8 cellular contexts compared by ENCODE assay signal in genomic region chr3:124772081-124772831, GRCh38. TPM values are rescaled to one million over a fixed set of nuclear protein-coding genes. Genes with fewer than 3 reads are reported as not detected.
DNase-seq lines count a peak whose midpoint lies in the region; ATAC-seq and TF ChIP-seq lines count a peak whose summit lies in the region.

No MANE protein-coding gene starts in this region.

- no peak overlapping the region for H3K9ac ChIP-seq in colonic mucosa (ENCODE audit: low read depth in 2 of 2, low read length in 2 of 2)

- DNase-seq in Right ventricle myocardium inferior (ENCODE audit: missing footprints) = no peak
- DNase-seq in cardiac septum (ENCODE audit: low spot score) = no peak
- DNase-seq in colonic mucosa = peak; percentile 33
- DNase-seq in lung microvascular endothelial cell (ENCODE audit: low read depth in 2 of 2) = peak; percentile 95 to 97
- DNase-seq in aorta = peak in 1 of 2 donors; percentile 58
- no peak for DNase-seq in activated CD4-positive, CD25-positive, alpha-beta regulatory T cell treated with anti-CD3 and anti-CD28 coated beads, Interleukin-2, amount 50 U/mL, for 72 hours
- no peak for DNase-seq in cortex of kidney (lab: John Stamatoyannopoulos, UW)

- H3K9me3 ChIP-seq in colonic mucosa (no peaks in the 10 kb centered on the region), aorta (ENCODE audit: control insufficient read depth, low read length) (no peaks in the 10 kb centered on the region)

- ATAC-seq in Right ventricle myocardium inferior (peak; percentile 44), aorta (ENCODE audit: low FRiP score) (peak; percentile 51), GM19023 (IDR thresholded peaks at IDR 0.05; ENCODE audit: unreplicated experiment) (no peak)

- TF ChIP-seq CTCF in colonic mucosa (IDR thresholded peaks at IDR 0.05) = no peak

- H3K4me1 ChIP-seq in colonic mucosa (no peaks in the 10 kb centered on the region), aorta (ENCODE audit: control insufficient read depth in 1 of 2, insufficient read depth in 2 of 2, low read length in 2 of 2) (peaks cover 0 to 2% of the 10 kb centered on the region in 2 donors)

- intact Hi-C loops in Right ventricle myocardium inferior (cut with DNase I) = loop anchor here (2.0 to 5.0 kb wide), 2 partner anchors 40 to 115 kb away; partner anchors contain the start of gene ITGB5
- intact Hi-C loops in cardiac septum (cut with DNase I) = loop anchor here (5.0 kb wide), 2 partner anchors 40 to 115 kb away; partner anchors contain the start of gene ITGB5
- intact Hi-C loops in colonic mucosa (cut with DNase I) = no loop called here
- intact Hi-C loops in aorta (cut with DNase I) = loop anchor here in 1 of 2 donors (5.0 kb wide), 1 partner anchor 70 kb away; no protein-coding TSS in a partner anchor

- 22% methylated on average over 17 of the region's 17 CpGs for WGBS in aorta, 2 donors

- no peak overlapping the region for H3K27ac ChIP-seq in colonic mucosa
- peak overlapping the region in 1 of 2 donors; percentile 14 for H3K27ac ChIP-seq in aorta (ENCODE audit: low read depth in 1 of 2, low read length in 2 of 2)

- H3K4me3 ChIP-seq in colonic mucosa (no peak overlapping the region), aorta (ENCODE audit: low read length in 2 of 2) (no peak overlapping the region)

- no peaks in the 10 kb centered on the region for H3K27me3 ChIP-seq in colonic mucosa
- no peaks in the 10 kb centered on the region for H3K27me3 ChIP-seq in aorta (ENCODE audit: control insufficient read depth in 1 of 2, insufficient read depth in 2 of 2, low read length in 1 of 2)

- H3K36me3 ChIP-seq in colonic mucosa = peaks cover 4% of the 10 kb centered on the region
- H3K36me3 ChIP-seq in aorta (ENCODE audit: control insufficient read depth in 1 of 2, insufficient read depth in 2 of 2, low read length in 1 of 2) = peaks cover 0 to 3% of the 10 kb centered on the region in 2 donors

RNA-seq across cellular contexts. Expression of gene UMPS, which starts 42.0 kb away (rescaled TPM):
- total RNA-seq in Right ventricle myocardium inferior (9.4 TPM), cardiac septum (13.5 TPM), colonic mucosa (10 to 100 TPM; 23.4 to 37.7 TPM), lung microvascular endothelial cell (15.3 and 18.1 TPM in 2 replicates), aorta (10 to 100 TPM; 15.6 to 15.9 TPM)
- polyA plus RNA-seq in aorta = 10 to 100 TPM in 1 of 2 donors, 1 to 10 TPM in 1; 5.3 to 16.6 TPM

Comparison
In these comparisons a context has a peak if more than half of its experiments do, and no peak if none do; other contexts are left out.
1. DNase-seq: peak in colonic mucosa (single experiment) and lung microvascular endothelial cell (2 of 2); none in Right ventricle myocardium inferior (single experiment), cardiac septum (single experiment), activated CD4-positive, CD25-positive, alpha-beta regulatory T cell treated with anti-CD3 and anti-CD28 coated beads, Interleukin-2, amount 50 U/mL, for 72 hours (single experiment) and cortex of kidney (single experiment).